35 cellular contexts compared by ENCODE assay signal in genomic region chr22:28091486-28091885, GRCh38.
"Had no signal": no experiment of that assay in that cellular context is flagged by ENCODE, and none has a peak within 500 bp of the region (broad histone marks: within the 10 kb centered on the region; RNA-seq: fewer than 3 reads in every experiment).

No MANE protein-coding gene starts in this region.

- DNase-seq: Karpas-422, Kasumi-1, MG63, MM.1S, MV-4-11, NCI-H1048, NCI-H1092, NCI-H1092 treated with DMSO at 0.1 percent for 48 hours, NCI-H1105, NCI-H1105 treated with DMSO at 0.1 percent for 48 hours, NCI-H1417, NCI-H1417 treated with DMSO at 0.1 percent for 48 hours, NCI-H1436, NCI-H1436 treated with DMSO at 0.1 percent for 48 hours, NCI-H146, NCI-H1694, NCI-H1694 treated with DMSO at 0.1 percent for 48 hours, NCI-H187, NCI-H187 treated with DMSO at 0.1 percent for 48 hours, NCI-H1930, NCI-H2029, NCI-H2029 treated with DMSO at 0.1 percent for 48 hours, NCI-H2081, NCI-H2081 treated with DMSO at 0.1 percent for 48 hours, NCI-H2107, NCI-H2171, NCI-H2171 treated with DMSO at 0.1 percent for 48 hours, NCI-H2227 treated with DMSO at 0.1 percent for 48 hours, NCI-H226, NCI-H345, NCI-H446, NCI-H446 treated with DMSO at 0.1 percent for 48 hours, NCI-H510A, NCI-H510A treated with DMSO at 0.1 percent for 48 hours had no signal

- H3K4me3 ChIP-seq: MG63 had no signal

- H3K9me3 ChIP-seq: MG63 had no signal

- H3K4me2 ChIP-seq: KMS-11 had no signal

- H3K9ac ChIP-seq: KMS-11 had no signal

- H3K36me3 ChIP-seq: MG63 had no signal

- H3K27ac ChIP-seq: KMS-11 had no signal

- H3K27me3 ChIP-seq: MG63 had no signal
